In genomic region chr9:93223241-93224180, GRCh38 we compare ENCODE assay signal across 9 cellular contexts. TPM values are rescaled to one million over a fixed set of nuclear protein-coding genes. Genes with fewer than 3 reads are reported as not detected.
DNase-seq lines count a peak whose midpoint lies in the region; ATAC-seq, FAIRE-seq and TF ChIP-seq lines count a peak whose summit lies in the region.
"Had no signal": no experiment of that assay in that cellular context is flagged by ENCODE, and none has a peak within 500 bp of the region (broad histone marks: within the 10 kb centered on the region; RNA-seq: fewer than 3 reads in every experiment).

No MANE protein-coding gene starts in this region.

- TF ChIP-seq CTCF in endodermal cell (conservative IDR thresholded peaks at IDR 0.05) = no peak

- H3K9me3 Mint-ChIP-seq in endodermal cell = no peaks in the 10 kb centered on the region
- no peaks in the 10 kb centered on the region for H3K9me3 Mint-ChIP-seq in naive thymus-derived CD4-positive, alpha-beta T cell

- H3K36me3 Mint-ChIP-seq in endodermal cell (ENCODE audit: low read depth) = no peaks in the 10 kb centered on the region
- H3K36me3 Mint-ChIP-seq in naive thymus-derived CD4-positive, alpha-beta T cell = no peaks in the 10 kb centered on the region

- CTCF ChIA-PET in naive thymus-derived CD4-positive, alpha-beta T cell (lab: Charles Lee) = no interaction called here

- H3K9ac ChIP-seq in endodermal cell (ENCODE audit: extremely low read depth, low read length, poor library complexity, severe bottlenecking) = no peak overlapping the region

- POLR2A ChIA-PET in naive thymus-derived CD4-positive, alpha-beta T cell (lab: Charles Lee) = no interaction called here

- WGBS in endodermal cell (ENCODE audit: insufficient coverage in 1 of 2, insufficient read length in 1 of 2), 2 experiments = 91 to 93% methylated on average over 11 to 16 of the region's 16 CpGs

- DNase-seq in CD1c-positive myeloid dendritic cell (ENCODE audit: extremely low spot score) (peak; percentile 62), NCI-H1694 (lab: John Stamatoyannopoulos, UW) (peak; percentile 43), endodermal cell (no peak), GM12892 (ENCODE audit: insufficient read length) (no peak), COLO829 (ENCODE audit: low spot score) (no peak), NCI-H1436 treated with DMSO at 0.1 percent for 48 hours (lab: John Stamatoyannopoulos, UW) (no peak)
- no peak for DNase-seq in naive thymus-derived CD4-positive, alpha-beta T cell

- no peak for FAIRE-seq in GM12892 (lab: Jason Lieb, UNC)
- FAIRE-seq: endothelial cell of umbilical vein had no signal

- intact Hi-C loops in naive thymus-derived CD4-positive, alpha-beta T cell (cut with micrococcal nuclease) = no loop called here

- no peaks in the 10 kb centered on the region for H3K27me3 Mint-ChIP-seq in endodermal cell (ENCODE audit: insufficient read depth)
- peaks cover 0 to 24% (median 3%) of the 10 kb centered on the region in 5 donors for H3K27me3 Mint-ChIP-seq in naive thymus-derived CD4-positive, alpha-beta T cell

- H3K4me1 ChIP-seq in endodermal cell (ENCODE audit: control insufficient read depth, insufficient read depth, low read length) = peaks cover 10% of the 10 kb centered on the region
- H3K4me1 ChIP-seq in naive thymus-derived CD4-positive, alpha-beta T cell (ENCODE audit: control insufficient read depth in 2 of 2, insufficient read depth in 2 of 2, low read length in 2 of 2) = no peaks in the 10 kb centered on the region

- H3K4me1 Mint-ChIP-seq in endodermal cell = peaks cover 8% of the 10 kb centered on the region
- H3K4me1 Mint-ChIP-seq in naive thymus-derived CD4-positive, alpha-beta T cell = peaks cover 0 to 10% (median 0%) of the 10 kb centered on the region in 7 donors

- no peaks in the 10 kb centered on the region for H3K9me3 ChIP-seq in endodermal cell (ENCODE audit: control insufficient read depth, low read length)
- no peaks in the 10 kb centered on the region for H3K9me3 ChIP-seq in naive thymus-derived CD4-positive, alpha-beta T cell (ENCODE audit: control insufficient read depth in 2 of 3, low read length in 3 of 3)

- no peaks in the 10 kb centered on the region for H3K36me3 ChIP-seq in endodermal cell (ENCODE audit: control insufficient read depth, insufficient read depth, low read length)
- H3K36me3 ChIP-seq in naive thymus-derived CD4-positive, alpha-beta T cell (ENCODE audit: control insufficient read depth in 2 of 3, insufficient read depth in 3 of 3, low read length in 3 of 3) = no peaks in the 10 kb centered on the region

- peak overlapping the region; percentile 17 for H3K27ac ChIP-seq in endodermal cell (ENCODE audit: low read depth, low read length)
- no peak overlapping the region for H3K27ac ChIP-seq in naive thymus-derived CD4-positive, alpha-beta T cell (ENCODE audit: low read depth, low read length)

- H3K4me3 Mint-ChIP-seq in endodermal cell = no peak overlapping the region
- H3K4me3 Mint-ChIP-seq in naive thymus-derived CD4-positive, alpha-beta T cell = no peak overlapping the region

- H3K4me3 ChIP-seq in endodermal cell (ENCODE audit: low read length) = no peak overlapping the region
- H3K4me3 ChIP-seq in naive thymus-derived CD4-positive, alpha-beta T cell (ENCODE audit: low read length) = no peak overlapping the region

- H3K27me3 ChIP-seq in endodermal cell (ENCODE audit: control insufficient read depth, insufficient read depth, low read length, poor library complexity, severe bottlenecking) = no peaks in the 10 kb centered on the region
- H3K27me3 ChIP-seq in naive thymus-derived CD4-positive, alpha-beta T cell (ENCODE audit: control insufficient read depth in 2 of 2, insufficient read depth in 2 of 2, low read length in 2 of 2) = no peaks in the 10 kb centered on the region

- peak; percentile 33 for ATAC-seq in naive thymus-derived CD4-positive, alpha-beta T cell
- ATAC-seq in HG03039 (IDR thresholded peaks at IDR 0.05; ENCODE audit: unreplicated experiment) = no peak

- no peak overlapping the region for H3K27ac Mint-ChIP-seq in endodermal cell
- H3K27ac Mint-ChIP-seq in naive thymus-derived CD4-positive, alpha-beta T cell = no peak overlapping the region

- no peak for TF ChIP-seq POLR2A in GM12892 (IDR thresholded peaks at IDR 0.05; ENCODE audit: low read depth, low read length)

RNA-seq across cellular contexts. Expression of gene WNK2, which starts 39.6 kb away (rescaled TPM):
- total RNA-seq in endodermal cell = 10 to 100 TPM; 46.1 to 48.8 TPM
- 34.8 TPM for polyA plus RNA-seq in endodermal cell (2013, experiment 1 of 2)
- polyA plus RNA-seq in endodermal cell (2013, experiment 2 of 2) = 29.3 TPM
- total RNA-seq in naive thymus-derived CD4-positive, alpha-beta T cell = under 1 TPM in 4 of 5 experiments, not detected in 1; 0.32 to 0.83 (median 0.46) TPM
- polyA plus RNA-seq in naive thymus-derived CD4-positive, alpha-beta T cell = not detected
- not detected for polyA plus RNA-seq in GM12892 (2012; ENCODE audit: missing spikeins)
- total RNA-seq: endothelial cell of umbilical vein had no signal
- polyA plus RNA-seq: endothelial cell of umbilical vein had no signal

Comparison
In these comparisons a context has a peak if more than half of its experiments do, and no peak if none do; other contexts are left out.
1. DNase-seq: peak in CD1c-positive myeloid dendritic cell (single experiment) and NCI-H1694 (single experiment); none in endodermal cell (single experiment), naive thymus-derived CD4-positive, alpha-beta T cell (0 of 9), GM12892 (single experiment), COLO829 (single experiment) and NCI-H1436 treated with DMSO at 0.1 percent for 48 hours (single experiment).
2. RNA of gene WNK2, which starts 39.6 kb away (total RNA-seq): 46.1 to 48.8 TPM in endodermal cell; 0.32 to 0.83 TPM in naive thymus-derived CD4-positive, alpha-beta T cell; every median in the first group is over 10 times any median in the second.